17 cellular contexts compared by ENCODE assay signal in the genomic region with DNA sequence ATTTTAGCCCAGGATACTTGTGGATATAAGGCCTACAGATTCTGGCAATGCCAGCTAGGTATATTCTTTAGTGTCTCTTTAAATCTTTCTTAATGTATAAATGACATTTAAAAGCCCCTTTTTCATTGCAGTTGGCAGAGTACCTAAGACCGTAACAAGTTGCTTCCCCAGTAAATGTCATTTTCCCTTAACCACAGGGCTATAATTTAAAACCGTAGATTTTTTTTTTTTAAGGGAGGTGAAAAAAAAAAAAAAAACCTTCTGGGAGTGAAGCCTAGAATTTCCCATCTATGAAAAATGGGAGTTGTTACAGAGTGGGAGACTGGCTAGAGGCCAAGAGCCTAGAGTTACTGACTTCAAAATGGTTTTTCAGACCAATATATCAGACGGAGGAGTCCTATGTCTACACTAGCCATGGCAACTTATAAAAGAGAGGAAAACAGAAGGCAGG.
"Had no signal": no experiment of that assay in that cellular context is flagged by ENCODE, and none has a peak within 500 bp of the region (broad histone marks: within the 10 kb centered on the region; RNA-seq: fewer than 3 reads in every experiment).

No MANE protein-coding gene starts in this region.

- H3K36me3 Mint-ChIP-seq: activated naive CD8-positive, alpha-beta T cell had no signal

- H3K9me3 ChIP-seq: gastrocnemius medialis, ovary had no signal

- H3K36me3 ChIP-seq: gastrocnemius medialis, ovary had no signal

- H3K27ac ChIP-seq: gastrocnemius medialis, ovary, skin epidermis had no signal

- H3K27ac Mint-ChIP-seq: activated naive CD8-positive, alpha-beta T cell; endodermal cell had no signal

- H3K27me3 ChIP-seq: gastrocnemius medialis, ovary had no signal

- DNase-seq: activated CD4-positive, alpha-beta T cell treated with anti-CD3 and anti-CD28 coated beads, Interleukin-2, amount 50 U/mL, for 48 hours; activated effector memory CD4-positive, alpha-beta T cell treated with anti-CD3 and anti-CD28 coated beads, Interleukin-2, amount 50 U/mL, for 16 hours; activated T-cell treated with anti-CD3 and anti-CD28 coated beads, Interleukin-2, amount 50 U/mL, for 4 hours; endodermal cell; erythroblast; gastrocnemius medialis; kidney; left ventricle myocardium superior; mesenchymal stem cell; ovary; retina; stimulated activated CD4-positive, alpha-beta T cell treated with anti-CD3 and anti-CD28 coated beads, Interleukin-4, amount 100 ng/mL, for 4 hours had no signal

- H3K4me3 Mint-ChIP-seq: activated naive CD8-positive, alpha-beta T cell; activated T-cell treated with anti-CD3 and anti-CD28 coated beads, Interleukin-2, amount 50 U/mL, for 4 hours; endodermal cell had no signal

- H3K9me3 Mint-ChIP-seq: activated T-cell treated with anti-CD3 and anti-CD28 coated beads, Interleukin-2, amount 50 U/mL, for 4 hours; endodermal cell had no signal

- ATAC-seq: activated CD4-positive, CD25-positive, alpha-beta regulatory T cell treated with anti-CD3 and anti-CD28 coated beads, Interleukin-2, amount 50 U/mL, for 24 hours; activated T-cell treated with anti-CD3 and anti-CD28 coated beads, Interleukin-2, amount 50 U/mL, for 4 hours; gastrocnemius medialis; left ventricle myocardium superior had no signal

- FAIRE-seq: bronchial epithelial cell, kidney, urothelium cell line had no signal

- H3K27me3 Mint-ChIP-seq: activated naive CD8-positive, alpha-beta T cell had no signal

- H3K4me3 ChIP-seq: gastrocnemius medialis, ovary, skin epidermis had no signal
